In genomic region chr2:88829607-88830463, GRCh38 we compare ENCODE assay signal across 14 cellular contexts.
"Had no signal": no experiment of that assay in that cellular context is flagged by ENCODE, and none has a peak within 500 bp of the region (broad histone marks: within the 10 kb centered on the region; RNA-seq: fewer than 3 reads in every experiment).

No MANE protein-coding gene starts in this region.

- H3K36me3 ChIP-seq: breast epithelium, stomach, thoracic aorta had no signal

- H3K4me1 ChIP-seq: breast epithelium had no signal

- ATAC-seq: activated CD8-positive, alpha-beta T cell treated with anti-CD3 and anti-CD28 coated beads, Interleukin-2, amount 10 ng/mL, durations not matched to agents 7 days and 5 days had no signal

- H3K9me3 Mint-ChIP-seq: activated T-helper 1 cell treated with anti-CD3 and anti-CD28 coated beads, Interleukin-12 subunit alpha, Interleukin-12 subunit beta, Interleukin-2, Interleukin-4 antibody, amounts not matched to agents 30 ng/mL and 10 ng/mL and 1 ng/mL, durations not matched to agents 14 hours and 24 hours and 36 hours had no signal

- H3K4me1 Mint-ChIP-seq: nephron had no signal

- H3K27ac Mint-ChIP-seq: activated CD8-positive, alpha-beta T cell treated with anti-CD3 and anti-CD28 coated beads, Interleukin-2, amount 10 ng/mL, durations not matched to agents 7 days and 5 days; activated T-helper 1 cell treated with anti-CD3 and anti-CD28 coated beads, Interleukin-12 subunit alpha, Interleukin-12 subunit beta, Interleukin-2, Interleukin-4 antibody, amounts not matched to agents 30 ng/mL and 10 ng/mL and 1 ng/mL, durations not matched to agents 14 hours and 24 hours and 36 hours; nephron had no signal

- H3K9me3 ChIP-seq: breast epithelium, stomach, thoracic aorta had no signal

- DNase-seq: activated CD4-positive, alpha-beta T cell treated with anti-CD3 and anti-CD28 coated beads for 48 hours; activated CD8-positive, alpha-beta memory T cell treated with anti-CD3 and anti-CD28 coated beads, Interleukin-2, amount 50 U/mL, for 48 hours; activated CD8-positive, alpha-beta T cell treated with anti-CD3 and anti-CD28 coated beads, Interleukin-2, amount 10 ng/mL, durations not matched to agents 7 days and 5 days; activated naive CD4-positive, alpha-beta T cell; aorta; mesenchymal stem cell; occipital lobe; stimulated activated CD4-positive, alpha-beta T cell treated with anti-CD3 and anti-CD28 coated beads, Interleukin-4, amount 100 ng/mL, for 1 hour; stimulated activated CD8-positive, alpha-beta memory T cell treated with anti-CD3 and anti-CD28 coated beads, Interleukin-4, amount 100 ng/mL, for 48 hours; stomach had no signal

- H3K4me3 Mint-ChIP-seq: activated CD8-positive, alpha-beta T cell treated with anti-CD3 and anti-CD28 coated beads, Interleukin-2, amount 10 ng/mL, durations not matched to agents 7 days and 5 days; activated T-helper 1 cell treated with anti-CD3 and anti-CD28 coated beads, Interleukin-12 subunit alpha, Interleukin-12 subunit beta, Interleukin-2, Interleukin-4 antibody, amounts not matched to agents 30 ng/mL and 10 ng/mL and 1 ng/mL, durations not matched to agents 14 hours and 24 hours and 36 hours; nephron had no signal

- H3K27me3 ChIP-seq: breast epithelium had no signal

- H3K4me3 ChIP-seq: breast epithelium, stomach, thoracic aorta had no signal

- H3K27ac ChIP-seq: thoracic aorta had no signal
